ENCODE assay signal across 24 cellular contexts in the genomic region with DNA sequence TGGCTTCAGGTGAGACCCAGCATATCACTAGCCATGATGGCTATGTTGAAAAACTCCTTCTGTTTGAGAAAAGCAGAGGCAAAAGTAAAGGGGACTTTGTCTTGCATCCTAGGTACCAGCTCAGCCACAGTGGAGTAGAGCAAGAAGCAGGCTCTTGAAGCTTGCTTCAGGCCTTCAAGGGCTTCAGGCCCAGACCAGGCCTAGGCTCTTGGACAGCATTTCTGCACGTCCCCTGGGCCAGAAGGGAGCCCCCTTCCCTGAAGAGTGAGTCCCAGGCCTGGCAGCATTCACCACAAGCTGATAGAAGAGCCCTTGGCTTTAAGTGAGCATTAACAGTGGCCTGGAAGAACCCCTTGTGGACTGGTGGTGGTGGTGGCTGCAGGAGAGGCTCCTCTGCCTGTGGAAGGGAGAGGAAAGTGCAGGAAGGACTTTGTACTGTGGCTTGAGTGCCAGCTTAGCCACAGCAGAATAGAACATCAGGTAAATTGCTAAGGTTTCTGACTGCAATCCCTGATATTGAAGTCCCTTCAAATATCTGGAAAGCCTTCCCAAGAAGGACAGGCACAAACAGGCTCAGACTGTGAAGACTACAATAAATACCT. TPM values are rescaled to one million over a fixed set of nuclear protein-coding genes. Genes with fewer than 3 reads are reported as not detected.
"Had no signal": no experiment of that assay in that cellular context is flagged by ENCODE, and none has a peak within 500 bp of the region (broad histone marks: within the 10 kb centered on the region; RNA-seq: fewer than 3 reads in every experiment).

No MANE protein-coding gene starts in this region.

- H3K4me3 ChIP-seq: MG63, SJSA1, SK-N-MC had no signal

- H3K36me3 ChIP-seq: MG63, SJSA1 had no signal

- H3K4me1 ChIP-seq: SJSA1 had no signal

- DNase-seq: IMR-90, Karpas-422, KG1, MG63, NCI-H1092, NCI-H1105 treated with DMSO at 0.1 percent for 48 hours, NCI-H1417 treated with DMSO at 0.1 percent for 48 hours, NCI-H146, NCI-H1694 treated with DMSO at 0.1 percent for 48 hours, NCI-H1930, NCI-H2081, NCI-H2107, NCI-H2227 treated with DMSO at 0.1 percent for 48 hours, NCI-H446, NCI-H510A, NCI-H524 treated with DMSO at 0.1 percent for 48 hours, NCI-H69, NCI-H774, Right ventricle myocardium superior, RPMI8226, SIG-M5 had no signal

- H3K27ac ChIP-seq: SJSA1, SK-N-MC had no signal

- H3K27me3 ChIP-seq: MG63, SJSA1 had no signal

- H3K9me3 ChIP-seq: MG63 had no signal

RNA-seq across cellular contexts. Expression of a gene that starts 28.1 kb away (rescaled TPM):
- total RNA-seq: HT-29 had no signal
